ENCODE assay signal across 2 cellular contexts in the genomic region with DNA sequence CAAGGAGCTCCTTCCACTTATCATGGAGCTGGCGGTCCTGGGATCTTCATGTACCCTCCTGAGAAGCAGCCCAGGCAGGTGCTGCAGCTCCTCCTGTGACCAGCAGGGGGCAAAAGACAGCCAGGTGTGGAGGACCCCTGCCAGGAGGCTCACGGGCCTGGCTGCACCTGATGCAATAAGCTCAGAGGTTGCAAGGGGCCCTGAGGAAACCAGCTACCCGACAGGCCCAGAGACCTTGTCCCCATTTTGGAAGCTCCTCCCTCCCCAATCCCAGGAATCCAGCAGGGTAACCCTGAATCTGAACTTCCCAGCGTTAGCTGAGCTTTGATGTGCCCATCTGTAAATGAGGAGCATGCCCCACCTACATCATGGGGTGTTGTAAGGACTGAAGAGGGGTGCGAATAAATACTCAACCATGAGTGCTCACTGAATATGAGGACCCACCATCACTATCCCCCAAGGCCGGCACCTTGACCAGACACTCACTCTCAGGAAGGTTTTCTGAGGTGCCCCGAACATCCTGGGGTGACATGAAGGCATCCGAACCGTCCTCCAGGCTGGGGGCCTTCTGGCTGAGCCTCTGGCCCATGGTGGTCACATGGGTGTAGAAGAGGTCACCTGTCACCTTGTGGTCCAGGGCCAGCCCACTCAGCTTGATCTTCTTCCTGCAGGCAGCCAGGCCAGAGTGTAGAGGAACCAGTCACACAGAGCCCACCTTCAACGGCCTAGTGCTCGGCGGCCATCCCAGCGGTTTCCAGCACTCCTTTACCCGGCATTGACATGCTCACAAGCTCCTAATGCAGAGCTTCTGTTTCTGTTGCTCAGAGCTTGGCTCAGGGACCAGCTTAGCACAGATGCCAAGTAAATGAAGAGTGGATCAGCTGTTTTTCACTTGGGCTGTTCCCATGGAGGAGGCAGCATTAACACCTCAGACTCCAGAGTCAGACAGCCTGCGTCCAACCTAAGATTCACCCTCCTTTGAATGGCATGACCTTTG.
TF ChIP-seq lines count a peak whose summit lies in the region.

No MANE protein-coding gene starts in this region.

TF ChIP-seq in HCT116, 20 proteins besides CTCF, POLR2A, EP300 and RAD21:
- TF ChIP-seq FOSL1 (IDR thresholded peaks at IDR 0.05; ENCODE audit: low read depth) (no peak), POLR2AphosphoS5 (IDR thresholded peaks at IDR 0.05; ENCODE audit: low read depth, low read length) (peak; percentile 43), CBX3 (IDR thresholded peaks at IDR 0.05; ENCODE audit: low read depth) (no peak), TCF7L2 (IDR thresholded peaks at IDR 0.05; ENCODE audit: borderline replicate concordance, extremely low read depth, insufficient read depth, insufficient read length) (no peak), EZH2phosphoT487 (IDR thresholded peaks at IDR 0.05; ENCODE audit: borderline replicate concordance) (no peak)
- TF ChIP-seq, protein P1, sequence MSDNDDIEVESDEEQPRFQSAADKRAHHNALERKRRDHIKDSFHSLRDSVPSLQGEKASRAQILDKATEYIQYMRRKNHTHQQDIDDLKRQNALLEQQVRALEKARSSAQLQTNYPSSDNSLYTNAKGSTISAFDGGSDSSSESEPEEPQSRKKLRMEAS (IDR thresholded peaks at IDR 0.05): peak; percentile 66

TF ChIP-seq in endothelial cell of umbilical vein, 7 proteins besides CTCF, POLR2A, EP300 and RAD21:
- TF ChIP-seq JUN (IDR thresholded peaks at IDR 0.05; ENCODE audit: borderline replicate concordance, insufficient read depth, insufficient read length, low read depth): no peak
- TF ChIP-seq GATA2 (IDR thresholded peaks at IDR 0.05; ENCODE audit: insufficient read depth, insufficient read length, low read depth, low read length): no peak
- TF ChIP-seq MYC (IDR thresholded peaks at IDR 0.05; ENCODE audit: low read depth, low read length): no peak
- no peak for TF ChIP-seq EZH2 (IDR thresholded peaks at IDR 0.05; ENCODE audit: borderline replicate concordance, low read depth, low read length, severe bottlenecking)
- TF ChIP-seq, protein P1 (IDR thresholded peaks at IDR 0.05; ENCODE audit: insufficient read depth, insufficient read length): no peak
- no peak for TF ChIP-seq POLR2AphosphoS5 (IDR thresholded peaks at IDR 0.05; ENCODE audit: insufficient read depth, low read depth, low read length)
- TF ChIP-seq FOS (IDR thresholded peaks at IDR 0.05; ENCODE audit: borderline replicate concordance, insufficient read depth, low read length): no peak
TF ChIP-seq in endothelial cell of umbilical vein: peak in this region for 0.
